Comparison of ENCODE assay signal across 17 cellular contexts in genomic region chr2:9244985-9245544, GRCh38. TPM values are rescaled to one million over a fixed set of nuclear protein-coding genes. Genes with fewer than 3 reads are reported as not detected.
DNase-seq lines count a peak whose midpoint lies in the region; ATAC-seq, FAIRE-seq and TF ChIP-seq lines count a peak whose summit lies in the region.
"Had no signal": no experiment of that assay in that cellular context is flagged by ENCODE, and none has a peak within 500 bp of the region (broad histone marks: within the 10 kb centered on the region; RNA-seq: fewer than 3 reads in every experiment).

No MANE protein-coding gene starts in this region.

- peak overlapping the region; percentile 64 for H3K27ac Mint-ChIP-seq in activated CD4-positive, alpha-beta memory T cell treated with anti-CD3 and anti-CD28 coated beads for 36 hours

- H3K36me3 ChIP-seq in H7 (replicated peaks; ENCODE audit: control insufficient read depth, insufficient read depth, low read length) (no peaks in the 10 kb centered on the region), keratinocyte (ENCODE audit: control insufficient read depth in 2 of 2, extremely low read depth in 1 of 2, insufficient read depth in 2 of 2, low read length in 2 of 2) (peaks cover 0 to 17% of the 10 kb centered on the region in 2 experiments), gastrocnemius medialis (no peaks in the 10 kb centered on the region)
- H3K36me3 ChIP-seq: prostate gland, thoracic aorta had no signal

- FAIRE-seq in keratinocyte (lab: Jason Lieb, UNC), result no peak
- FAIRE-seq in frontal cortex (lab: Jason Lieb, UNC), result no peak

- ATAC-seq in GM21576 (IDR thresholded peaks at IDR 0.05; ENCODE audit: unreplicated experiment) (no peak), gastrocnemius medialis (no peak)

- CTCF ChIA-PET in activated CD4-positive, alpha-beta memory T cell treated with anti-CD3 and anti-CD28 coated beads for 36 hours (lab: Charles Lee), result no interaction called here

- H3K9me3 ChIP-seq in keratinocyte (ENCODE audit: control insufficient read depth, low read depth, low read length) (no peaks in the 10 kb centered on the region), gastrocnemius medialis (no peaks in the 10 kb centered on the region)
- H3K9me3 ChIP-seq: prostate gland, thoracic aorta had no signal

- H3K4me1 Mint-ChIP-seq in activated CD4-positive, alpha-beta memory T cell treated with anti-CD3 and anti-CD28 coated beads for 36 hours (ENCODE audit: low read depth), result peaks cover 6% of the 10 kb centered on the region

- no peak for TF ChIP-seq POLR2A in gastrocnemius medialis (IDR thresholded peaks at IDR 0.05)

- dilution Hi-C loops in keratinocyte (cut with MboI; ENCODE audit: extremely low pct_ligation_motif_present, low sequenced_read_pairs), result no loop called here

- no peak overlapping the region for H3K4me3 Mint-ChIP-seq in activated CD4-positive, alpha-beta memory T cell treated with anti-CD3 and anti-CD28 coated beads for 36 hours

- peak overlapping the region; percentile 27 for H3K27ac ChIP-seq in keratinocyte (ENCODE audit: control insufficient read depth, insufficient read depth, low read length)
- no peak overlapping the region for H3K27ac ChIP-seq in gastrocnemius medialis
- H3K27ac ChIP-seq: prostate gland, thoracic aorta had no signal

- H3K4me2 ChIP-seq in keratinocyte (ENCODE audit: control insufficient read depth, extremely low read depth, insufficient read depth, low read depth, low read length), result peak overlapping the region; percentile 29

- no peak overlapping the region for H2AFZ ChIP-seq in keratinocyte (ENCODE audit: control insufficient read depth, low read length)

- POLR2A ChIA-PET in activated CD4-positive, alpha-beta memory T cell treated with anti-CD3 and anti-CD28 coated beads for 36 hours (lab: Charles Lee), result no interaction called here

- no peak for TF ChIP-seq CTCF in keratinocyte (optimal IDR thresholded peaks at IDR 0.05 in 1 of 3, IDR thresholded peaks at IDR 0.05 in 1 of 3, conservative IDR thresholded peaks at IDR 0.05 in 1 of 3; ENCODE audit: extremely low read depth in 1 of 3, insufficient read depth in 2 of 3, low read length in 3 of 3)
- no peak for TF ChIP-seq CTCF in gastrocnemius medialis (IDR thresholded peaks at IDR 0.05 in 4 of 5, conservative IDR thresholded peaks at IDR 0.05 in 1 of 5)

- peaks cover 7% of the 10 kb centered on the region for H3K27me3 Mint-ChIP-seq in activated CD4-positive, alpha-beta memory T cell treated with anti-CD3 and anti-CD28 coated beads for 36 hours

- DNase-seq in A172 (ENCODE audit: low spot score), result peak; percentile 39
- peak; percentile 81 for DNase-seq in H7
- peak; percentile 34 for DNase-seq in activated CD4-positive, alpha-beta memory T cell treated with anti-CD3 and anti-CD28 coated beads for 36 hours
- no peak for DNase-seq in keratinocyte (ENCODE audit: low read depth, low spot score)
- DNase-seq in islet precursor cell, result no peak
- no peak for DNase-seq in frontal cortex (ENCODE audit: low spot score in 2 of 2)
- DNase-seq in gastrocnemius medialis, result no peak
- DNase-seq: activated effector memory CD4-positive, alpha-beta T cell treated with Interleukin-2 at 50 U/mL for 16 hours; AML-193; DMS 273 treated with DMSO at 0.1 percent for 48 hours; kidney glomerular epithelial cell; NCI-H1092; NCI-H2171; stimulated activated CD4-positive, alpha-beta T cell treated with anti-CD3 and anti-CD28 coated beads, Interleukin-15, amount 100 ng/mL, for 24 hours had no signal

- no peaks in the 10 kb centered on the region for H3K9me1 ChIP-seq in keratinocyte (ENCODE audit: control insufficient read depth, extremely low read depth, insufficient read depth, low read length)

- in situ Hi-C loops in gastrocnemius medialis (cut with MboI; ENCODE audit: low sequenced_read_pairs in 4 of 4), result no loop called here

- H3K4me3 ChIP-seq in H7 (ENCODE audit: insufficient read depth, low read depth, low read length), result no peak overlapping the region
- H3K4me3 ChIP-seq in keratinocyte (ENCODE audit: control insufficient read depth in 2 of 3, extremely low read depth in 1 of 3, insufficient read depth in 2 of 3, low read depth in 1 of 3, low read length in 3 of 3), result no peak overlapping the region
- H3K4me3 ChIP-seq in gastrocnemius medialis, result no peak overlapping the region
- H3K4me3 ChIP-seq: prostate gland, thoracic aorta had no signal

- H3K27me3 ChIP-seq in H7 (ENCODE audit: control insufficient read depth, insufficient read depth, low read length) (no peaks in the 10 kb centered on the region), keratinocyte (ENCODE audit: control insufficient read depth, extremely low read depth, insufficient read depth, low read length) (no peaks in the 10 kb centered on the region), gastrocnemius medialis (no peaks in the 10 kb centered on the region)

- H3K79me2 ChIP-seq in keratinocyte (ENCODE audit: control insufficient read depth, insufficient read depth, low read length), result peaks cover 90% of the 10 kb centered on the region

- no peaks in the 10 kb centered on the region for H4K20me1 ChIP-seq in keratinocyte (ENCODE audit: control insufficient read depth, extremely low read depth, insufficient read depth, low read length)

- no peaks in the 10 kb centered on the region for H3K36me3 Mint-ChIP-seq in activated CD4-positive, alpha-beta memory T cell treated with anti-CD3 and anti-CD28 coated beads for 36 hours

- peaks cover 68% of the 10 kb centered on the region for H3K4me1 ChIP-seq in keratinocyte (ENCODE audit: control insufficient read depth, extremely low read depth, insufficient read depth, low read length)
- H3K4me1 ChIP-seq in gastrocnemius medialis, result peaks cover 12 to 17% of the 10 kb centered on the region in 2 donors
- H3K4me1 ChIP-seq: prostate gland had no signal

- no peak overlapping the region for H3K9ac ChIP-seq in keratinocyte (ENCODE audit: control insufficient read depth, extremely low read depth, insufficient read depth, low read length)

- intact Hi-C loops in activated CD4-positive, alpha-beta memory T cell treated with anti-CD3 and anti-CD28 coated beads for 36 hours (cut with micrococcal nuclease), result loop anchor here (5.0 kb wide), 1 partner anchor 38 kb away; the partner anchor contains the start of gene ASAP2
- intact Hi-C loops in gastrocnemius medialis (cut with DNase I; ENCODE audit: low total_unique reads), result no loop called here

- no peaks in the 10 kb centered on the region for H3K9me3 Mint-ChIP-seq in activated CD4-positive, alpha-beta memory T cell treated with anti-CD3 and anti-CD28 coated beads for 36 hours

RNA-seq across cellular contexts. Expression of gene ASAP2, which starts 38.5 kb away (rescaled TPM):
- total RNA-seq in A172 (2014; rRNA removed; shearing (Covaris generic)), result 20.4 and 24.4 TPM in 2 replicates
- 5.2 TPM in 2 replicates for total RNA-seq in H7 (2014; rRNA removed; shearing (Covaris generic))
- total RNA-seq in activated CD4-positive, alpha-beta memory T cell treated with anti-CD3 and anti-CD28 coated beads for 36 hours, result under 1 TPM; 0.26 to 0.97 TPM
- polyA plus RNA-seq in keratinocyte, result 30.7 to 59.6 TPM (median 54.2 TPM) in 3 replicates
- 44.6 TPM for polyA plus RNA-seq in keratinocyte (2011; ENCODE audit: low read depth)
- polyA plus RNA-seq in keratinocyte (2011; cell fraction: cytosol; rRNA removed), result 37.2 and 58.2 TPM in 2 replicates
- 62.7 and 72.9 TPM in 2 replicates for polyA plus RNA-seq in keratinocyte (2011; cell fraction: nucleus; rRNA removed)
- 21.4 and 42.3 TPM in 2 replicates for polyA plus RNA-seq in keratinocyte (2012; ENCODE audit: low replicate concordance)
- polyA minus RNA-seq in keratinocyte, result 32.0 to 96.8 TPM (median 59.0 TPM) in 3 replicates
- 34.7 TPM for polyA minus RNA-seq in keratinocyte (2011; cell fraction: cytosol; rRNA and poly(A)+ RNA removed)
- 47.7 and 89.0 TPM in 2 replicates for polyA minus RNA-seq in keratinocyte (2011; cell fraction: nucleus; rRNA and poly(A)+ RNA removed)
- total RNA-seq in frontal cortex (32.2 TPM), gastrocnemius medialis (1 to 10 TPM; 1.9 to 4.0 (median 3.4) TPM)

Comparison
In these comparisons a context has a peak if more than half of its experiments do, and no peak if none do; other contexts are left out.
1. DNase-seq: peak in A172 (single experiment), H7 (single experiment) and activated CD4-positive, alpha-beta memory T cell treated with anti-CD3 and anti-CD28 coated beads for 36 hours (single experiment); none in keratinocyte (single experiment), islet precursor cell (single experiment), frontal cortex (0 of 2) and gastrocnemius medialis (0 of 2).